Comparison of ENCODE assay signal across 23 cellular contexts in genomic region chr21:36762636-36763035, GRCh38.
DNase-seq lines count a peak whose midpoint lies in the region; ATAC-seq, FAIRE-seq and TF ChIP-seq lines count a peak whose summit lies in the region.
"Had no signal": no experiment of that assay in that cellular context is flagged by ENCODE, and none has a peak within 500 bp of the region (broad histone marks: within the 10 kb centered on the region; RNA-seq: fewer than 3 reads in every experiment).

No MANE protein-coding gene starts in this region.

- H3K27ac ChIP-seq in HepG2 (ENCODE audit: extremely low read length, insufficient read depth, low read length) = no peak overlapping the region
- H3K27ac ChIP-seq in right lobe of liver = no peak overlapping the region
- H3K27ac ChIP-seq in RWPE1 = no peak overlapping the region
- H3K27ac ChIP-seq: 22Rv1, A549, C4-2B, HL-60 had no signal

- FAIRE-seq in HepG2 (lab: Jason Lieb, UNC) = no peak
- FAIRE-seq: A549, D721Med, GM12892, GM18507 had no signal

- H4K20me1 ChIP-seq in HepG2 (ENCODE audit: insufficient read depth, low read length) = no peaks in the 10 kb centered on the region

- no peak for TF ChIP-seq POLR2A in HepG2 (IDR thresholded peaks at IDR 0.05; ENCODE audit: insufficient read depth in 1 of 2, low read depth in 2 of 2, low read length in 2 of 2)
- no peak for TF ChIP-seq POLR2A in right lobe of liver (IDR thresholded peaks at IDR 0.05)

- POLR2A ChIA-PET in HepG2 (lab: Yijun Ruan, JAX) (no interaction called here), RWPE1 (lab: Yijun Ruan, JAX; ENCODE audit: low non-redundant PET) (no interaction called here)

- H3K36me3 Mint-ChIP-seq in nephron (ENCODE audit: low read depth) (no peaks in the 10 kb centered on the region), progenitor cell of endocrine pancreas (ENCODE audit: insufficient read depth) (peaks cover 9% of the 10 kb centered on the region)

- no peak for ATAC-seq in HepG2
- ATAC-seq in right lobe of liver = no peak
- no peak for ATAC-seq in HG02623 (IDR thresholded peaks at IDR 0.05; ENCODE audit: unreplicated experiment)
- ATAC-seq: A549, GM23338, HCT116 had no signal

- H3K9me3 ChIP-seq in HepG2 (ENCODE audit: low read length) (no peaks in the 10 kb centered on the region), right lobe of liver (no peaks in the 10 kb centered on the region)
- H3K9me3 ChIP-seq: A549, Caco-2 had no signal

- intact Hi-C loops in HepG2 (cut with micrococcal nuclease; ENCODE audit: unreplicated experiment) = no loop called here
- intact Hi-C loops in right lobe of liver (cut with DNase I) = no loop called here

- H3K79me2 ChIP-seq in HepG2 (ENCODE audit: insufficient read depth, low read length) = no peaks in the 10 kb centered on the region

- H3K4me1 Mint-ChIP-seq in nephron (peaks cover 21% of the 10 kb centered on the region), progenitor cell of endocrine pancreas (ENCODE audit: low read depth) (peaks cover 6% of the 10 kb centered on the region)

- in situ Hi-C loops in HepG2 (cut with HindIII; ENCODE audit: extremely low pct_ligation_motif_present, low pct_unique_long_range_greater_than_20kb) = no loop called here

- TF ChIP-seq EP300 in HepG2 (IDR thresholded peaks at IDR 0.05; ENCODE audit: low read depth in 2 of 2, low read length in 2 of 2) (no peak), HepG2 (CRISPR knock-in tag; IDR thresholded peaks at IDR 0.05; ENCODE audit: borderline replicate concordance) (no peak)

- H3K4me2 ChIP-seq in HepG2 (ENCODE audit: low read depth, low read length) = no peak overlapping the region
- H3K4me2 ChIP-seq: A549, GM23338 had no signal

- no peak overlapping the region for H3K9ac ChIP-seq in HepG2 (ENCODE audit: insufficient read depth, low read depth, low read length)

- H3K9me3 Mint-ChIP-seq in nephron (no peaks in the 10 kb centered on the region), progenitor cell of endocrine pancreas (ENCODE audit: low read depth) (no peaks in the 10 kb centered on the region)
- H3K9me3 Mint-ChIP-seq: CD4-positive, alpha-beta T cell; GM23338 had no signal

- WGBS in HepG2 (ENCODE audit: low lambda C conversion rate) = 84% methylated on average over 7 of the region's 9 CpGs
- WGBS in right lobe of liver (ENCODE audit: insufficient coverage, low coverage, low lambda C conversion rate, missing lambda C conversion rate) = 95% methylated on average over 9 of the region's 9 CpGs

- H3K27me3 Mint-ChIP-seq in nephron (ENCODE audit: low read depth) (peaks cover 41% of the 10 kb centered on the region), progenitor cell of endocrine pancreas (no peaks in the 10 kb centered on the region)
- H3K27me3 Mint-ChIP-seq: CD4-positive, alpha-beta T cell had no signal

- H3K4me3 ChIP-seq in HepG2 (replicated peaks in 1 of 3; ENCODE audit: insufficient read depth in 1 of 3, low read depth in 2 of 3, low read length in 3 of 3) (no peak overlapping the region), right lobe of liver (no peak overlapping the region)
- H3K4me3 ChIP-seq: A549, GM23338 had no signal

- TF ChIP-seq RAD21 in HepG2 (CRISPR knock-in tag; IDR thresholded peaks at IDR 0.05) = no peak

- BruUV-seq in HepG2 (replicated peaks; lab: Mats Ljungman, UMichigan) = no TSS peak

- no peak overlapping the region for H2AFZ ChIP-seq in HepG2 (ENCODE audit: low read length)
- H2AFZ ChIP-seq: GM23338 had no signal

- H3K27ac Mint-ChIP-seq in nephron (peak overlapping the region in 2 of 3 experiments; percentile 11 to 38), progenitor cell of endocrine pancreas (peak overlapping the region; percentile 31)
- H3K27ac Mint-ChIP-seq: CD4-positive, alpha-beta T cell; GM23338 had no signal

- H3K4me3 Mint-ChIP-seq in nephron = no peak overlapping the region
- H3K4me3 Mint-ChIP-seq in progenitor cell of endocrine pancreas (ENCODE audit: low read depth) = no peak overlapping the region
- H3K4me3 Mint-ChIP-seq: CD4-positive, alpha-beta T cell; GM23338 had no signal

- TF ChIP-seq CTCF in HepG2 (CRISPR knock-in tag; IDR thresholded peaks at IDR 0.05) = no peak
- no peak for TF ChIP-seq CTCF in right lobe of liver (IDR thresholded peaks at IDR 0.05)
- TF ChIP-seq CTCF in nephron (IDR thresholded peaks at IDR 0.05; ENCODE audit: unreplicated experiment in 3 of 3) = no peak
- no peak for TF ChIP-seq CTCF in progenitor cell of endocrine pancreas (IDR thresholded peaks at IDR 0.05; ENCODE audit: unreplicated experiment)
- TF ChIP-seq CTCF in RWPE1 (conservative IDR thresholded peaks at IDR 0.05; ENCODE audit: low read depth) = no peak

- H3K27me3 ChIP-seq in HepG2 (ENCODE audit: control insufficient read depth in 1 of 2, insufficient read depth in 2 of 2, low read length in 2 of 2) (no peaks in the 10 kb centered on the region), right lobe of liver (no peaks in the 10 kb centered on the region)

- H3K4me1 ChIP-seq in HepG2 (ENCODE audit: insufficient read depth, low read length) (no peaks in the 10 kb centered on the region), right lobe of liver (no peaks in the 10 kb centered on the region)
- H3K4me1 ChIP-seq: A549, Caco-2 had no signal

- DNase-seq in HepG2 (ENCODE audit: low spot score) (no peak), right lobe of liver (no peak), progenitor cell of endocrine pancreas (ENCODE audit: low spot score, unreplicated experiment) (no peak), T-helper 9 cell (no peak), RWPE1 (ENCODE audit: low spot score) (no peak)
- DNase-seq: AML-193; Caco-2; CD4-positive, alpha-beta T cell; GDM1; H7; IMR-90; KBM-7 had no signal

- H3K36me3 ChIP-seq in HepG2 (replicated peaks in 1 of 2; ENCODE audit: control insufficient read depth in 1 of 2, insufficient read depth in 2 of 2, low read length in 2 of 2) (peaks cover 0 to 1% of the 10 kb centered on the region in 2 experiments; a peak in 1 of 5 replicates), right lobe of liver (no peaks in the 10 kb centered on the region)

- CTCF ChIA-PET in HepG2 (lab: Yijun Ruan, JAX; ENCODE audit: low intra/inter-chr PET ratio, low total read pairs) (no interaction called here), RWPE1 (lab: Yijun Ruan, JAX) (no interaction called here)

TF ChIP-seq in HepG2, 621 proteins besides CTCF, POLR2A, EP300 and RAD21:
- peak; percentile 26; the same call in 1 of the 2 replicates for TF ChIP-seq ZBTB33 (CRISPR knock-in tag; IDR thresholded peaks at IDR 0.05)
- no peak for TF ChIP-seq TCF12 (IDR thresholded peaks at IDR 0.05)
- TF ChIP-seq TCF12 (CRISPR knock-in tag; IDR thresholded peaks at IDR 0.05) = no peak
- TF ChIP-seq NFE2L1 (CRISPR knock-in tag; IDR thresholded peaks at IDR 0.05; ENCODE audit: borderline replicate concordance) = no peak
- no peak for TF ChIP-seq ZNF709 (CRISPR knock-in tag; IDR thresholded peaks at IDR 0.05)
